ENCODE assay signal across 13 cellular contexts in the genomic region with DNA sequence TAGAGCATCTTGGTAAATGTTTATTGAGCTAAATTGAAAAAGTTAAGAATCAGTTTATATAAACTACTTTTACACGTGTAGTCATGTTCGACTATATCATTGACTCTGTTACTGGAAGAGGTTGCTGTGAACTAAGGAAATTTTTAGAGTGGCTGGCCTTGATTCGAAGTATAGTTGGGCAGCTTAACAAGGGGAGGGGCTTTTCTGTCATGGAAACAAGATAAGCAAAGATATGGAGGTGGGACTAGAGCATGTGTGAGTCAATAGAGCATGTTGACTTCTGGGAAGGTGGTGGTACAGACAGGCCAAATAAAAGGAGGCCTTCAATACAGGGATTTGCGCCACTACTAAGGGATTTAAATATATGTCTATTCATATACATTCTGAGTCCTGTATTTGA. TPM values are rescaled to one million over a fixed set of nuclear protein-coding genes. Genes with fewer than 3 reads are reported as not detected.
DNase-seq lines count a peak whose midpoint lies in the region; ATAC-seq, FAIRE-seq and TF ChIP-seq lines count a peak whose summit lies in the region.
"Had no signal": no experiment of that assay in that cellular context is flagged by ENCODE, and none has a peak within 500 bp of the region (broad histone marks: within the 10 kb centered on the region; RNA-seq: fewer than 3 reads in every experiment).

No MANE protein-coding gene starts in this region.

- H3K4me1 Mint-ChIP-seq in activated T-cell treated with anti-CD3 and anti-CD28 coated beads, Interleukin-2, amount 50 U/mL, for 24 hours (ENCODE audit: low read depth), result peaks cover 61% of the 10 kb centered on the region
- H3K4me1 Mint-ChIP-seq in activated T-cell treated with anti-CD3 and anti-CD28 coated beads, Interleukin-2, amount 50 U/mL, for 4 hours (ENCODE audit: low read depth), result peaks cover 56% of the 10 kb centered on the region
- peaks cover 58% of the 10 kb centered on the region for H3K4me1 Mint-ChIP-seq in stimulated activated effector memory CD8-positive, alpha-beta T cell treated with anti-CD3 and anti-CD28 coated beads, Interleukin-12 subunit alpha, Interleukin-12 subunit beta, amount 100 ng/mL, for 72 hours

- FAIRE-seq in islet of Langerhans (lab: Jason Lieb, UNC), result peak; percentile 13
- FAIRE-seq: GM12892 had no signal

- peak overlapping the region in 2 of 4 donors; percentile 43 to 84 for H3K27ac ChIP-seq in body of pancreas
- H3K27ac ChIP-seq: breast epithelium had no signal

- no peak for TF ChIP-seq CTCF in body of pancreas (IDR thresholded peaks at IDR 0.05)
- TF ChIP-seq CTCF in foreskin fibroblast (IDR thresholded peaks at IDR 0.05; ENCODE audit: low read depth, low read length), result no peak

- H3K27me3 ChIP-seq in body of pancreas, result no peaks in the 10 kb centered on the region
- H3K27me3 ChIP-seq: breast epithelium, MG63 had no signal

- intact Hi-C loops in body of pancreas (cut with DNase I), result no loop called here

- DNase-seq in activated T-cell treated with anti-CD3 and anti-CD28 coated beads, Interleukin-2, amount 50 U/mL, for 24 hours, result no peak
- no peak for DNase-seq in activated T-cell treated with anti-CD3 and anti-CD28 coated beads, Interleukin-2, amount 50 U/mL, for 4 hours
- DNase-seq in body of pancreas, result peak; percentile 53 to 88 (median 61)
- DNase-seq in stimulated activated effector memory CD8-positive, alpha-beta T cell treated with anti-CD3 and anti-CD28 coated beads, Interleukin-12 subunit alpha, Interleukin-12 subunit beta, amount 100 ng/mL, for 72 hours (ENCODE audit: low spot score in 2 of 2), result no peak
- DNase-seq in iPS-NIHi7 (ENCODE audit: extremely low spot score), result no peak
- DNase-seq in foreskin fibroblast, result no peak
- no peak for DNase-seq in G401 (ENCODE audit: low spot score)
- DNase-seq: MG63, posterior cingulate gyrus, RPMI8226 had no signal

- in situ Hi-C loops in G401 (cut with HindIII; ENCODE audit: low sequenced_read_pairs), result no loop called here

- H3K36me3 Mint-ChIP-seq in activated T-cell treated with anti-CD3 and anti-CD28 coated beads, Interleukin-2, amount 50 U/mL, for 24 hours (ENCODE audit: low read depth), result peaks cover 92% of the 10 kb centered on the region
- peaks cover 40% of the 10 kb centered on the region for H3K36me3 Mint-ChIP-seq in activated T-cell treated with anti-CD3 and anti-CD28 coated beads, Interleukin-2, amount 50 U/mL, for 4 hours (ENCODE audit: insufficient read depth)
- H3K36me3 Mint-ChIP-seq in stimulated activated effector memory CD8-positive, alpha-beta T cell treated with anti-CD3 and anti-CD28 coated beads, Interleukin-12 subunit alpha, Interleukin-12 subunit beta, amount 100 ng/mL, for 72 hours, result peaks cover 67% of the 10 kb centered on the region

- H3K27me3 Mint-ChIP-seq in activated T-cell treated with anti-CD3 and anti-CD28 coated beads, Interleukin-2, amount 50 U/mL, for 24 hours, result no peaks in the 10 kb centered on the region
- H3K27me3 Mint-ChIP-seq in activated T-cell treated with anti-CD3 and anti-CD28 coated beads, Interleukin-2, amount 50 U/mL, for 4 hours (ENCODE audit: low read depth), result no peaks in the 10 kb centered on the region

- 21 to 27% methylated on average over 4 of the region's 4 CpGs for WGBS in body of pancreas, 2 donors

- TF ChIP-seq POLR2A in body of pancreas (IDR thresholded peaks at IDR 0.05), result peak in 2 of 3 donors; percentile 38 to 52

- H3K4me1 ChIP-seq in body of pancreas, result peaks cover 73% of the 10 kb centered on the region
- H3K4me1 ChIP-seq: breast epithelium had no signal

- no peak overlapping the region for H3K4me3 Mint-ChIP-seq in activated T-cell treated with anti-CD3 and anti-CD28 coated beads, Interleukin-2, amount 50 U/mL, for 24 hours
- no peak overlapping the region for H3K4me3 Mint-ChIP-seq in activated T-cell treated with anti-CD3 and anti-CD28 coated beads, Interleukin-2, amount 50 U/mL, for 4 hours
- H3K4me3 Mint-ChIP-seq in stimulated activated effector memory CD8-positive, alpha-beta T cell treated with anti-CD3 and anti-CD28 coated beads, Interleukin-12 subunit alpha, Interleukin-12 subunit beta, amount 100 ng/mL, for 72 hours, result no peak overlapping the region

- H3K4me3 ChIP-seq in body of pancreas, result no peak overlapping the region
- H3K4me3 ChIP-seq in foreskin fibroblast (ENCODE audit: low read depth in 1 of 2, low read length in 2 of 2), result no peak overlapping the region
- H3K4me3 ChIP-seq: breast epithelium, MG63 had no signal

- no peaks in the 10 kb centered on the region for H3K9me3 ChIP-seq in body of pancreas
- H3K9me3 ChIP-seq: breast epithelium, MG63 had no signal

- peak overlapping the region; percentile 38 for H3K27ac Mint-ChIP-seq in activated T-cell treated with anti-CD3 and anti-CD28 coated beads, Interleukin-2, amount 50 U/mL, for 24 hours
- peak overlapping the region; percentile 9 for H3K27ac Mint-ChIP-seq in stimulated activated effector memory CD8-positive, alpha-beta T cell treated with anti-CD3 and anti-CD28 coated beads, Interleukin-12 subunit alpha, Interleukin-12 subunit beta, amount 100 ng/mL, for 72 hours

- peaks cover 9 to 16% of the 10 kb centered on the region in 2 donors for H3K36me3 ChIP-seq in body of pancreas (replicated peaks in 1 of 2; ENCODE audit: insufficient read depth in 1 of 2, low read depth in 2 of 2)
- H3K36me3 ChIP-seq: breast epithelium had no signal

- no peak for ATAC-seq in activated T-cell treated with anti-CD3 and anti-CD28 coated beads, Interleukin-2, amount 50 U/mL, for 4 hours
- peak; percentile 100 for ATAC-seq in body of pancreas
- ATAC-seq in stimulated activated effector memory CD8-positive, alpha-beta T cell treated with anti-CD3 and anti-CD28 coated beads, Interleukin-12 subunit alpha, Interleukin-12 subunit beta, amount 100 ng/mL, for 72 hours, result peak; percentile 37

- no peaks in the 10 kb centered on the region for H3K9me3 Mint-ChIP-seq in activated T-cell treated with anti-CD3 and anti-CD28 coated beads, Interleukin-2, amount 50 U/mL, for 24 hours
- no peaks in the 10 kb centered on the region for H3K9me3 Mint-ChIP-seq in activated T-cell treated with anti-CD3 and anti-CD28 coated beads, Interleukin-2, amount 50 U/mL, for 4 hours
- no peaks in the 10 kb centered on the region for H3K9me3 Mint-ChIP-seq in stimulated activated effector memory CD8-positive, alpha-beta T cell treated with anti-CD3 and anti-CD28 coated beads, Interleukin-12 subunit alpha, Interleukin-12 subunit beta, amount 100 ng/mL, for 72 hours

RNA-seq across cellular contexts. Expression of a gene that starts 7.6 kb away (rescaled TPM):
- 100 to 1,000 TPM; 260 to 297 (median 260) TPM for total RNA-seq in activated T-cell treated with anti-CD3 and anti-CD28 coated beads, Interleukin-2, amount 50 U/mL, for 4 hours
- total RNA-seq in body of pancreas, result 100 to 1,000 TPM; 127 to 148 TPM
- 463 and 467 TPM in 2 replicates for total RNA-seq in G401 (2014; rRNA removed; shearing (Covaris generic))

RNA-seq across cellular contexts. Expression of a gene that starts 7.8 kb away (rescaled TPM):
- total RNA-seq in activated T-cell treated with anti-CD3 and anti-CD28 coated beads, Interleukin-2, amount 50 U/mL, for 4 hours, result 10 to 100 TPM; 13.0 to 19.4 (median 14.9) TPM
- total RNA-seq in body of pancreas, result 1 to 10 TPM; 4.9 to 6.2 TPM
- 12.4 and 15.4 TPM in 2 replicates for total RNA-seq in G401 (2014; rRNA removed; shearing (Covaris generic))

RNA-seq across cellular contexts. Expression of a gene that starts 22.7 kb away (rescaled TPM):
- total RNA-seq in activated T-cell treated with anti-CD3 and anti-CD28 coated beads, Interleukin-2, amount 50 U/mL, for 4 hours, result 10 to 100 TPM; 21.0 to 22.2 (median 22.0) TPM
- 10 to 100 TPM in 1 of 2 donors, 1 to 10 TPM in 1; 6.0 to 12.9 TPM for total RNA-seq in body of pancreas
- total RNA-seq in G401 (2014; rRNA removed; shearing (Covaris generic)), result 1.3 and 1.8 TPM in 2 replicates

Comparison
In these comparisons a context has a peak if more than half of its experiments do, and no peak if none do; other contexts are left out.
1. DNase-seq: peak in body of pancreas (4 of 4); none in activated T-cell treated with anti-CD3 and anti-CD28 coated beads, Interleukin-2, amount 50 U/mL, for 24 hours (single experiment), activated T-cell treated with anti-CD3 and anti-CD28 coated beads, Interleukin-2, amount 50 U/mL, for 4 hours (single experiment), stimulated activated effector memory CD8-positive, alpha-beta T cell treated with anti-CD3 and anti-CD28 coated beads, Interleukin-12 subunit alpha, Interleukin-12 subunit beta, amount 100 ng/mL, for 72 hours (0 of 2), iPS-NIHi7 (single experiment), foreskin fibroblast (0 of 2) and G401 (single experiment).
2. ATAC-seq: peak in body of pancreas (single experiment) and stimulated activated effector memory CD8-positive, alpha-beta T cell treated with anti-CD3 and anti-CD28 coated beads, Interleukin-12 subunit alpha, Interleukin-12 subunit beta, amount 100 ng/mL, for 72 hours (single experiment); none in activated T-cell treated with anti-CD3 and anti-CD28 coated beads, Interleukin-2, amount 50 U/mL, for 4 hours (0 of 2).